Comparison of ENCODE assay signal across 1 cellular context in genomic region chr1:206050655-206051235, GRCh38.
TF ChIP-seq lines count a peak whose summit lies in the region.

No MANE protein-coding gene starts in this region.

TF ChIP-seq in HepG2, 621 proteins besides CTCF, POLR2A, EP300 and RAD21:
- TF ChIP-seq ZNF646 (CRISPR knock-in tag; IDR thresholded peaks at IDR 0.05) (no peak), CEBPB (IDR thresholded peaks at IDR 0.05; ENCODE audit: borderline replicate concordance, low read depth, low read length) (no peak), ZNF720 (CRISPR knock-in tag; IDR thresholded peaks at IDR 0.05) (no peak), ZXDC (CRISPR knock-in tag; IDR thresholded peaks at IDR 0.05) (no peak), ZNF30 (CRISPR knock-in tag; IDR thresholded peaks at IDR 0.05) (no peak), FOXO4 (CRISPR knock-in tag; conservative IDR thresholded peaks at IDR 0.05) (no peak), MZF1 (CRISPR knock-in tag; IDR thresholded peaks at IDR 0.05; ENCODE audit: borderline replicate concordance) (no peak), NCOR1 (IDR thresholded peaks at IDR 0.05; ENCODE audit: borderline replicate concordance, low read length) (no peak), ZFP62 (CRISPR knock-in tag; IDR thresholded peaks at IDR 0.05) (no peak), FOXO1 (CRISPR knock-in tag; IDR thresholded peaks at IDR 0.05) (no peak), STAT5B (CRISPR knock-in tag; IDR thresholded peaks at IDR 0.05) (no peak), NCOA1 (CRISPR knock-in tag; IDR thresholded peaks at IDR 0.05) (no peak), RFX5 (IDR thresholded peaks at IDR 0.05; ENCODE audit: low read depth, low read length) (no peak), ZBTB44 (CRISPR knock-in tag; IDR thresholded peaks at IDR 0.05) (no peak), MNT (IDR thresholded peaks at IDR 0.05) (no peak)
TF ChIP-seq in HepG2: peak in this region for 0.
